27 cellular contexts compared by ENCODE assay signal in genomic region chr19:48094129-48094842, GRCh38. TPM values are rescaled to one million over a fixed set of nuclear protein-coding genes. Genes with fewer than 3 reads are reported as not detected.
"Had no signal": no experiment of that assay in that cellular context is flagged by ENCODE, and none has a peak within 500 bp of the region (broad histone marks: within the 10 kb centered on the region; RNA-seq: fewer than 3 reads in every experiment).

No MANE protein-coding gene starts in this region.

- H3K27ac Mint-ChIP-seq: natural killer cell treated with Interleukin-12 subunit alpha and Interleukin-12 subunit beta and Interleukin-15 and Interleukin-18, amount 100 ng/mL, for 72 hours had no signal

- FAIRE-seq: endometrium, frontal cortex, small intestine had no signal

- H3K4me3 Mint-ChIP-seq: natural killer cell treated with Interleukin-12 subunit alpha and Interleukin-12 subunit beta and Interleukin-15 and Interleukin-18, amount 100 ng/mL, for 72 hours; neural progenitor cell had no signal

- DNase-seq: effector memory CD4-positive, alpha-beta T cell; heart left ventricle; hippocampal formation; left colon; left ventricle myocardium superior; mesenchymal stem cell; midbrain; nucleus accumbens; ovary; right cardiac atrium; small intestine; stimulated activated CD4-positive, alpha-beta T cell treated with anti-CD3 and anti-CD28 coated beads, Interleukin-12 subunit alpha, Interleukin-12 subunit beta, amount 100 ng/mL, for 4 hours; stomach; substantia nigra; transverse colon had no signal

- H3K36me3 Mint-ChIP-seq: neural progenitor cell had no signal

- H3K9me3 Mint-ChIP-seq: natural killer cell treated with Interleukin-12 subunit alpha and Interleukin-12 subunit beta and Interleukin-15 and Interleukin-18, amount 100 ng/mL, for 72 hours had no signal

- ATAC-seq: esophagus mucosa, heart left ventricle, left colon, left ventricle myocardium superior, right cardiac atrium had no signal

RNA-seq across cellular contexts. Expression of gene CABP5, which starts 50.4 kb away (rescaled TPM):
- total RNA-seq: esophagus mucosa; fibroblast of lung; frontal cortex; glomerular endothelial cell; heart left ventricle; kidney epithelial cell; left colon; left ventricle myocardium superior; lung; natural killer cell treated with Interleukin-12 subunit alpha and Interleukin-12 subunit beta and Interleukin-15 and Interleukin-18, amount 100 ng/mL, for 72 hours; ovary; posterior vena cava; right cardiac atrium; stomach; thoracic aorta; transverse colon; ureter had no signal
- polyA plus RNA-seq: fibroblast of lung, heart left ventricle, ovary, right cardiac atrium, small intestine, stomach had no signal
